ENCODE assay signal across 8 cellular contexts in the genomic region with DNA sequence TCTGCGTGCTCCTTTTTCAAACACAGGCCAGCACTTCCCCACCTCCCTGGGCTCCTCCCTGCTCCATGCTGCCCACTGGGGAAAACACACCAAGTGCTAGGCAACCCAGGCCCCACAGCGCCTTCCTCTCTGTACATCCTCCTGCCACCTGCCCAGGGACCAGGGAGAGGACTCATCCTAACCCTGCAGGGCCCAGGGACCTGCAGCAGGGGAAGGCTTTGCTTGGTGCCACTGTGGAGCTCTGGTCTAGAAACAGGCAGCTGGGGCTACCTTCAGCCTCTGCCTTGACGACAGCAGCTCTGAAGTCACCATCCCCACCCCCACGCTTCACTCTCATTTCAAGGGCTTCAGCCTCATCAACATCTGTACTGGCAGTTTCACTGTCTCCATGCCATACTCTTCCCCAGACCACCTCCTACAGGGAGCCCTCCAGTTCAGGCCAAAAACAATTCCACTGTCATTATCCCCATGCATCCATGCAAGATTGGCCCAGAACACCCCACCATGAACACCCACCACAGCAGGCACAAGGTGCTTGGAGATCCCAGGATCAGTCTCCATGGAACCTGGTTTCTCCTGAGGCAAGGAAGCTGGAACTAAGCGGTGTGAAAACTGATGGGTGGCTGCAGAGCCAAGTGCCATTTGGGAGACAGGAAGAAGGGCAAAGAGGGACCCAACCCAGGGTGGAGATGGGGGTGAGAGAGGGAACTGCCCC.
DNase-seq lines count a peak whose midpoint lies in the region; ATAC-seq and TF ChIP-seq lines count a peak whose summit lies in the region.

No MANE protein-coding gene starts in this region.

- DNase-seq in activated T-cell treated with anti-CD3 and anti-CD28 coated beads, Interleukin-2, amount 50 U/mL, for 48 hours, result peak; percentile 57 to 64
- DNase-seq in stimulated activated CD4-positive, alpha-beta T cell treated with anti-CD3 and anti-CD28 coated beads, Interleukin-4, amount 100 ng/mL, for 24 hours, result peak; percentile 34
- no peak for DNase-seq in DMS153 (lab: John Stamatoyannopoulos, UW)

- peak overlapping the region; percentile 32 for H3K9ac ChIP-seq in iPS-18a (ENCODE audit: low read length)

- ATAC-seq in HG02678 (IDR thresholded peaks at IDR 0.05; ENCODE audit: unreplicated experiment) (no peak), GM18517 (IDR thresholded peaks at IDR 0.05; ENCODE audit: unreplicated experiment) (no peak), HG02763 (IDR thresholded peaks at IDR 0.05; ENCODE audit: unreplicated experiment) (no peak)

- TF ChIP-seq CTCF in HEK293 (tag by site-specific recombination; IDR thresholded peaks at IDR 0.05), result no peak

- CTCF ChIA-PET in HEK293 (lab: Yijun Ruan, JAX), result interaction anchor here (0.6 to 5.1 kb wide), 19 partner anchors 11 to 886 kb away, joined by 3 to 64 read pairs (median 4); a partner anchor contains a TSS

- H3K4me3 ChIP-seq in HEK293 (ENCODE audit: low read depth, low read length) (no peak overlapping the region), iPS-18a (ENCODE audit: low read length) (peak overlapping the region; percentile 72)

- H3K4me1 ChIP-seq in HEK293 (ENCODE audit: control insufficient read depth, insufficient read depth, low read length) (peaks cover 4% of the 10 kb centered on the region), iPS-18a (ENCODE audit: control insufficient read depth, low read depth, low read length) (peaks cover 37% of the 10 kb centered on the region)

- H3K36me3 ChIP-seq in HEK293 (ENCODE audit: control insufficient read depth in 2 of 2, insufficient read depth in 1 of 2, low read length in 2 of 2) (peaks cover 0 to 11% of the 10 kb centered on the region in 2 experiments; a peak in 1 of 3 replicates), iPS-18a (ENCODE audit: control insufficient read depth, low read depth, low read length) (peaks cover 8% of the 10 kb centered on the region)

- POLR2A ChIA-PET in HEK293 (lab: Yijun Ruan, JAX), result interaction anchor here (0.9 to 2.1 kb wide), 2 partner anchors 11 to 15 kb away, joined by 3 to 11 read pairs; no protein-coding TSS in a partner anchor

- H3K9me3 ChIP-seq in HEK293 (ENCODE audit: control insufficient read depth, insufficient read depth, low read depth, low read length), result no peaks in the 10 kb centered on the region
- no peaks in the 10 kb centered on the region for H3K9me3 ChIP-seq in iPS-18a (ENCODE audit: control insufficient read depth, low read depth, low read length)

- peaks cover 7% of the 10 kb centered on the region for H3K27me3 ChIP-seq in iPS-18a (ENCODE audit: control insufficient read depth, insufficient read depth, low read length)

- H3K27ac ChIP-seq in HEK293 (ENCODE audit: extremely low read depth, low read depth, low read length) (no peak overlapping the region), iPS-18a (ENCODE audit: low read length) (no peak overlapping the region)

TF ChIP-seq in HEK293, 187 proteins besides CTCF, POLR2A, EP300 and RAD21:
- TF ChIP-seq, protein P1, sequence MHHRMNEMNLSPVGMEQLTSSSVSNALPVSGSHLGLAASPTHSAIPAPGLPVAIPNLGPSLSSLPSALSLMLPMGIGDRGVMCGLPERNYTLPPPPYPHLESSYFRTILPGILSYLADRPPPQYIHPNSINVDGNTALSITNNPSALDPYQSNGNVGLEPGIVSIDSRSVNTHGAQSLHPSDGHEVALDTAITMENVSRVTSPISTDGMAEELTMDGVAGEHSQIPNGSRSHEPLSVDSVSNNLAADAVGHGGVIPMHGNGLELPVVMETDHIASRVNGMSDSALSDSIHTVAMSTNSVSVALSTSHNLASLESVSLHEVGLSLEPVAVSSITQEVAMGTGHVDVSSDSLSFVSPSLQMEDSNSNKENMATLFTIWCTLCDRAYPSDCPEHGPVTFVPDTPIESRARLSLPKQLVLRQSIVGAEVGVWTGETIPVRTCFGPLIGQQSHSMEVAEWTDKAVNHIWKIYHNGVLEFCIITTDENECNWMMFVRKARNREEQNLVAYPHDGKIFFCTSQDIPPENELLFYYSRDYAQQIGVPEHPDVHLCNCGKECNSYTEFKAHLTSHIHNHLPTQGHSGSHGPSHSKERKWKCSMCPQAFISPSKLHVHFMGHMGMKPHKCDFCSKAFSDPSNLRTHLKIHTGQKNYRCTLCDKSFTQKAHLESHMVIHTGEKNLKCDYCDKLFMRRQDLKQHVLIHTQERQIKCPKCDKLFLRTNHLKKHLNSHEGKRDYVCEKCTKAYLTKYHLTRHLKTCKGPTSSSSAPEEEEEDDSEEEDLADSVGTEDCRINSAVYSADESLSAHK (tag by site-specific recombination; IDR thresholded peaks at IDR 0.05), result peak; percentile 97
- TF ChIP-seq KLF1 (tag by site-specific recombination; IDR thresholded peaks at IDR 0.05) (peak; percentile 51), ZNF19 (tag by site-specific recombination; IDR thresholded peaks at IDR 0.05; ENCODE audit: low read depth) (no peak), ZFHX2 (tag by site-specific recombination; conservative IDR thresholded peaks at IDR 0.05) (peak; percentile 36; the same call in 1 of the 2 replicates)
- TF ChIP-seq, protein P2, sequence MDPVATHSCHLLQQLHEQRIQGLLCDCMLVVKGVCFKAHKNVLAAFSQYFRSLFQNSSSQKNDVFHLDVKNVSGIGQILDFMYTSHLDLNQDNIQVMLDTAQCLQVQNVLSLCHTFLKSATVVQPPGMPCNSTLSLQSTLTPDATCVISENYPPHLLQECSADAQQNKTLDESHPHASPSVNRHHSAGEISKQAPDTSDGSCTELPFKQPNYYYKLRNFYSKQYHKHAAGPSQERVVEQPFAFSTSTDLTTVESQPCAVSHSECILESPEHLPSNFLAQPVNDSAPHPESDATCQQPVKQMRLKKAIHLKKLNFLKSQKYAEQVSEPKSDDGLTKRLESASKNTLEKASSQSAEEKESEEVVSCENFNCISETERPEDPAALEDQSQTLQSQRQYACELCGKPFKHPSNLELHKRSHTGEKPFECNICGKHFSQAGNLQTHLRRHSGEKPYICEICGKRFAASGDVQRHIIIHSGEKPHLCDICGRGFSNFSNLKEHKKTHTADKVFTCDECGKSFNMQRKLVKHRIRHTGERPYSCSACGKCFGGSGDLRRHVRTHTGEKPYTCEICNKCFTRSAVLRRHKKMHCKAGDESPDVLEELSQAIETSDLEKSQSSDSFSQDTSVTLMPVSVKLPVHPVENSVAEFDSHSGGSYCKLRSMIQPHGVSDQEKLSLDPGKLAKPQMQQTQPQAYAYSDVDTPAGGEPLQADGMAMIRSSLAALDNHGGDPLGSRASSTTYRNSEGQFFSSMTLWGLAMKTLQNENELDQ (tag by site-specific recombination; IDR thresholded peaks at IDR 0.05; ENCODE audit: low read depth), result no peak
- TF ChIP-seq, protein P3, sequence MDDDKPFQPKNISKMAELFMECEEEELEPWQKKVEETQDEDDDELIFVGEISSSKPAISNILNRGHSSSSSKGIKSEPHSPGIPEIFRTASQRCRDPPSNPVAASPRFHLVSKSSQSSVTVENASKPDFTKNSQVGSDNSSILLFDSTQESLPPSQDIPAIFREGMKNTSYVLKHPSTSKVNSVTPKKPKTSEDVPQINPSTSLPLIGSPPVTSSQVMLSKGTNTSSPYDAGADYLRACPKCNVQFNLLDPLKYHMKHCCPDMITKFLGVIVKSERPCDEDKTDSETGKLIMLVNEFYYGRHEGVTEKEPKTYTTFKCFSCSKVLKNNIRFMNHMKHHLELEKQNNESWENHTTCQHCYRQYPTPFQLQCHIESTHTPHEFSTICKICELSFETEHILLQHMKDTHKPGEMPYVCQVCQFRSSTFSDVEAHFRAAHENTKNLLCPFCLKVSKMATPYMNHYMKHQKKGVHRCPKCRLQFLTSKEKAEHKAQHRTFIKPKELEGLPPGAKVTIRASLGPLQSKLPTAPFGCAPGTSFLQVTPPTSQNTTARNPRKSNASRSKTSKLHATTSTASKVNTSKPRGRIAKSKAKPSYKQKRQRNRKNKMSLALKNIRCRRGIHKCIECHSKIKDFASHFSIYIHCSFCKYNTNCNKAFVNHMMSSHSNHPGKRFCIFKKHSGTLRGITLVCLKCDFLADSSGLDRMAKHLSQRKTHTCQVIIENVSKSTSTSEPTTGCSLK (tag by site-specific recombination; IDR thresholded peaks at IDR 0.05), result no peak
